In the genomic region with DNA sequence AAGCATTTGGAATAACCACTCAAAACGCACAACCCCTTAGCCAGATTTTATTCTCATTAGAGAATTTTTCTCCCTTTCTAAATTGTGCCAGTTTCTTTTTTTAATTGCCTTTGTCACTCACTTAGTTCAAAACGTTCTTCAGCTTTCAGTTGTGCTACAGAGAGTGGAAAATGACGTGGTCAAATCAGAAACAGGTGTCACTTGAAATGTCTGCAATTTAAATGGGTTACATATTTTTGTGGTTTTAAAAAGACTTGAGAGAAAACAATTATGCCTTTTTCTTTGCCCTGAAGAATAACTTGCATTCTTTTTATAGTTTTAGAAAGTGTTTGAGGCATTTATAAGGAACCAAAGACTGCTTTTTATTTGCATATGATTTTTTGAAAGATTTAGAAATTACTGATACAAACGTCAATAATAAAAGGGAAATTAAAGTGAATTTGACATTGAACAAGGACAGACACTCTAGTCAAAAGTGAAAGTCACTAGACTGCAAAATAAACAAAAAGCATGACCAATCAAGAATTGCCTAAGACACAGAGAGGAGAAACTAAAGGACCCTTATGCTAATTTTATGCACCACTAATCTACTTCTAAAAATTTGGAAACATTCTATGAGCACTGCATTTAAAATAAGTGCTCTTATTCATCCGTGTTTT, we compare ENCODE assay signal across 9 cellular contexts.
DNase-seq lines count a peak whose midpoint lies in the region; ATAC-seq and TF ChIP-seq lines count a peak whose summit lies in the region.
"Had no signal": no experiment of that assay in that cellular context is flagged by ENCODE, and none has a peak within 500 bp of the region (broad histone marks: within the 10 kb centered on the region; RNA-seq: fewer than 3 reads in every experiment).

No MANE protein-coding gene starts in this region.

- H3K4me3 ChIP-seq in astrocyte of the spinal cord (ENCODE audit: low read depth, low read length) = no peak overlapping the region

- TF ChIP-seq CTCF in astrocyte of the spinal cord (IDR thresholded peaks at IDR 0.05; ENCODE audit: low read depth, low read length) = no peak

- DNase-seq in ACHN = peak; percentile 58
- DNase-seq in astrocyte of the spinal cord (ENCODE audit: low read depth, low spot score) = peak; percentile 53
- DNase-seq in activated naive CD4-positive, alpha-beta T cell (lab: John Stamatoyannopoulos, UW) = no peak
- DNase-seq in stimulated activated naive CD4-positive, alpha-beta T cell treated with Interleukin-2 at 50 U/mL for 16 hours (lab: John Stamatoyannopoulos, UW) = no peak
- DNase-seq in activated CD8-positive, alpha-beta memory T cell treated with anti-CD3 and anti-CD28 coated beads, Interleukin-2, amount 50 U/mL, for 48 hours = no peak
- DNase-seq in NCI-H69 (lab: John Stamatoyannopoulos, UW) = no peak
- DNase-seq: NCI-H1417 treated with DMSO at 0.1 percent for 48 hours had no signal

- peak; percentile 64 for ATAC-seq in GM19438 (IDR thresholded peaks at IDR 0.05; ENCODE audit: low read depth, unreplicated experiment)
- ATAC-seq in HG03135 (IDR thresholded peaks at IDR 0.05; ENCODE audit: unreplicated experiment) = peak; percentile 80

- in situ Hi-C loops in ACHN (cut with HindIII; ENCODE audit: low pct_ligation_motif_present, low pct_unique_long_range_greater_than_20kb, low sequenced_read_pairs) = no loop called here
- in situ Hi-C loops in astrocyte of the spinal cord (cut with HindIII; ENCODE audit: low sequenced_read_pairs) = no loop called here

Comparison
In these comparisons a context has a peak if more than half of its experiments do, and no peak if none do; other contexts are left out.
1. DNase-seq: peak in ACHN (single experiment) and astrocyte of the spinal cord (single experiment); none in activated naive CD4-positive, alpha-beta T cell (0 of 4), stimulated activated naive CD4-positive, alpha-beta T cell treated with Interleukin-2 at 50 U/mL for 16 hours (single experiment), activated CD8-positive, alpha-beta memory T cell treated with anti-CD3 and anti-CD28 coated beads, Interleukin-2, amount 50 U/mL, for 48 hours (single experiment) and NCI-H69 (single experiment).